8 cellular contexts compared by ENCODE assay signal in genomic region chr1:15847893-15848142, GRCh38. TPM values are rescaled to one million over a fixed set of nuclear protein-coding genes. Genes with fewer than 3 reads are reported as not detected.
DNase-seq lines count a peak whose midpoint lies in the region; ATAC-seq, FAIRE-seq and TF ChIP-seq lines count a peak whose summit lies in the region.

No MANE protein-coding gene starts in this region.

- peaks cover 77% of the 10 kb centered on the region for H3K79me2 ChIP-seq in SK-N-SH (ENCODE audit: insufficient read depth)

- POLR2A ChIA-PET in SK-N-SH (lab: Yijun Ruan, JAX), result interaction anchor here (1.1 to 3.9 kb wide), 5 partner anchors 9 to 38 kb away, joined by 4 to 22 read pairs (median 14); no protein-coding TSS in a partner anchor

- DNase-seq in SK-N-SH (no peak), kidney (no peak), substantia nigra (lab: John Stamatoyannopoulos, UW) (peak in 6 of 49 donors; percentile 47 to 78 (median 60)), DMS114 treated with DMSO at 0.1 percent for 48 hours (lab: John Stamatoyannopoulos, UW; ENCODE audit: unreplicated experiment) (no peak), urothelium cell line (ENCODE audit: low spot score) (no peak)
- no peak for DNase-seq in activated naive CD4-positive, alpha-beta T cell treated with anti-CD3 and anti-CD28 coated beads, Interleukin-2, amount 50 U/mL, for 72 hours (ENCODE audit: low spot score in 2 of 2)

- peaks cover 16 to 17% of the 10 kb centered on the region in 2 donors for H3K36me3 Mint-ChIP-seq in activated naive CD4-positive, alpha-beta T cell treated with anti-CD3 and anti-CD28 coated beads, Interleukin-2, amount 50 U/mL, for 72 hours

- ATAC-seq in SK-N-SH treated with all-trans-retinoic acid at 6 μM for 48 hours (no peak), HG02610 (IDR thresholded peaks at IDR 0.05; ENCODE audit: unreplicated experiment) (no peak)
- no peak for ATAC-seq in activated naive CD4-positive, alpha-beta T cell treated with anti-CD3 and anti-CD28 coated beads, Interleukin-2, amount 50 U/mL, for 72 hours

- H3K4me1 ChIP-seq in SK-N-SH (ENCODE audit: control insufficient read depth in 1 of 2, insufficient read depth in 2 of 2, low read depth in 1 of 2, low read length in 1 of 2) (peaks cover 7 to 29% of the 10 kb centered on the region in 2 experiments; a peak in 3 of 4 replicates), kidney (ENCODE audit: control insufficient read depth in 1 of 2, insufficient read depth in 1 of 2, low read depth in 1 of 2, low read length in 2 of 2) (peaks cover 6 to 16% of the 10 kb centered on the region in 2 donors)

- H3K4me3 ChIP-seq in SK-N-SH (ENCODE audit: low read depth in 2 of 2, low read length in 1 of 2) (peak overlapping the region; percentile 72 to 80), kidney (ENCODE audit: low read length in 2 of 2) (peak overlapping the region; percentile 96)

- no peaks in the 10 kb centered on the region for H3K9me2 ChIP-seq in SK-N-SH

- H3K27ac ChIP-seq in SK-N-SH (ENCODE audit: low read depth in 2 of 2, low read length in 1 of 2), result peak overlapping the region; percentile 98
- peak overlapping the region; percentile 90 to 97 for H3K27ac ChIP-seq in kidney (ENCODE audit: low read depth in 2 of 2, low read length in 2 of 2)
- peak overlapping the region; percentile 93 for H3K27ac ChIP-seq in substantia nigra (ENCODE audit: low read depth, low read length, poor library complexity, severe bottlenecking)

- peak overlapping the region; percentile 29 to 93 for H3K27ac Mint-ChIP-seq in activated naive CD4-positive, alpha-beta T cell treated with anti-CD3 and anti-CD28 coated beads, Interleukin-2, amount 50 U/mL, for 72 hours

- H3K4me2 ChIP-seq in SK-N-SH, result peak overlapping the region; percentile 91; the same call in 1 of the 2 replicates

- CTCF ChIA-PET in SK-N-SH (lab: Yijun Ruan, JAX), result interaction anchor here (1.2 to 2.6 kb wide), 3 partner anchors 11 to 146 kb away, joined by 4 to 11 read pairs (median 10); no protein-coding TSS in a partner anchor

- no peak overlapping the region for H2AFZ ChIP-seq in SK-N-SH (ENCODE audit: low read depth)

- H3F3A ChIP-seq in SK-N-SH (replicated peaks; ENCODE audit: insufficient read depth), result peaks cover 42% of the 10 kb centered on the region

- H3K9me3 ChIP-seq in SK-N-SH (no peaks in the 10 kb centered on the region), kidney (ENCODE audit: control insufficient read depth in 1 of 2, low read length in 2 of 2) (no peaks in the 10 kb centered on the region)

- WGBS in SK-N-SH (ENCODE audit: low lambda C conversion rate), result 0% methylated on average over 21 of the region's 34 CpGs

- no peak for FAIRE-seq in kidney (lab: Jason Lieb, UNC)
- no peak for FAIRE-seq in urothelium cell line (lab: Jason Lieb, UNC)

- H3K9ac ChIP-seq in SK-N-SH (peak overlapping the region; percentile 83), kidney (ENCODE audit: low read length in 2 of 2) (peak overlapping the region; percentile 65 to 99)

- H3K27me3 ChIP-seq in SK-N-SH (ENCODE audit: insufficient read depth), result no peaks in the 10 kb centered on the region

- TF ChIP-seq CTCF in SK-N-SH (IDR thresholded peaks at IDR 0.05) (no peak), kidney (IDR thresholded peaks at IDR 0.05; ENCODE audit: borderline replicate concordance, extremely low read depth, insufficient read depth) (no peak)

- no peak for TF ChIP-seq EP300 in SK-N-SH (IDR thresholded peaks at IDR 0.05; ENCODE audit: borderline replicate concordance in 1 of 2, low read depth in 1 of 2, low read length in 1 of 2)

- no peak for TF ChIP-seq RAD21 in SK-N-SH (IDR thresholded peaks at IDR 0.05; ENCODE audit: low read length)

- no peaks in the 10 kb centered on the region for H3K9me3 Mint-ChIP-seq in activated naive CD4-positive, alpha-beta T cell treated with anti-CD3 and anti-CD28 coated beads, Interleukin-2, amount 50 U/mL, for 72 hours

- no peaks in the 10 kb centered on the region for H4K20me1 ChIP-seq in SK-N-SH (ENCODE audit: insufficient read depth)

- no peaks in the 10 kb centered on the region for H3K36me3 ChIP-seq in SK-N-SH (replicated peaks in 1 of 2; ENCODE audit: control insufficient read depth in 1 of 2, insufficient read depth in 2 of 2, low read length in 1 of 2)
- H3K36me3 ChIP-seq in kidney (ENCODE audit: control insufficient read depth in 1 of 2, insufficient read depth in 2 of 2, low read length in 2 of 2), result no peaks in the 10 kb centered on the region

- intact Hi-C loops in kidney (cut with DNase I), result no loop called here

TF ChIP-seq in SK-N-SH, 30 proteins besides CTCF, POLR2A, EP300 and RAD21:
- TF ChIP-seq USF1 (IDR thresholded peaks at IDR 0.05; ENCODE audit: borderline replicate concordance, low read depth) (no peak), MAX (IDR thresholded peaks at IDR 0.05; ENCODE audit: low read depth) (0 out of 2 replicates have a peak, but pooled peaks have one; percentile 9)

TF ChIP-seq in SK-N-SH treated with all-trans-retinoic acid at 6 μM for 48 hours, 23 proteins besides CTCF, POLR2A, EP300 and RAD21:
- TF ChIP-seq ESRRG (CRISPR knock-in tag; IDR thresholded peaks at IDR 0.05), result no peak
- TF ChIP-seq POU6F1 (CRISPR knock-in tag; IDR thresholded peaks at IDR 0.05; ENCODE audit: borderline replicate concordance, low read depth), result no peak
- TF ChIP-seq CSRNP3 (CRISPR knock-in tag; IDR thresholded peaks at IDR 0.05), result no peak
- TF ChIP-seq PATZ1 (CRISPR knock-in tag; IDR thresholded peaks at IDR 0.05; ENCODE audit: borderline replicate concordance), result no peak
- no peak for TF ChIP-seq CSDC2 (CRISPR knock-in tag; IDR thresholded peaks at IDR 0.05)
TF ChIP-seq in SK-N-SH treated with all-trans-retinoic acid at 6 μM for 48 hours: peak in this region for 0.

RNA-seq across cellular contexts. Expression of gene SPEN, which starts 0.3 kb away (rescaled TPM):
- polyA plus RNA-seq in SK-N-SH (2012; rRNA removed), result 3.2 and 6.1 TPM in 2 replicates
- 2.9 and 4.3 TPM in 2 replicates for polyA plus RNA-seq in SK-N-SH (2012; cell fraction: cytosol; rRNA removed)
- polyA plus RNA-seq in SK-N-SH (2012; cell fraction: nucleus; rRNA removed), result 24.6 and 35.8 TPM in 2 replicates
- total RNA-seq in activated naive CD4-positive, alpha-beta T cell treated with anti-CD3 and anti-CD28 coated beads, Interleukin-2, amount 50 U/mL, for 72 hours, result 10 to 100 TPM; 52.1 to 63.4 TPM
- 70.7 TPM for total RNA-seq in kidney
- 9.4 TPM for polyA plus RNA-seq in kidney (ENCODE audit: insufficient read depth, low read depth, low replicate concordance)

RNA-seq across cellular contexts. Expression of gene UQCRHL, which starts 40.4 kb away (rescaled TPM):
- polyA plus RNA-seq in SK-N-SH (2012; rRNA removed) (2.8 and 4.1 TPM in 2 replicates), kidney (ENCODE audit: insufficient read depth, low read depth, low replicate concordance) (11.8 TPM)
- 4.1 and 9.7 TPM in 2 replicates for polyA plus RNA-seq in SK-N-SH (2012; cell fraction: cytosol; rRNA removed)
- polyA plus RNA-seq in SK-N-SH (2012; cell fraction: nucleus; rRNA removed), result 1.8 and 2.6 TPM in 2 replicates
- total RNA-seq in activated naive CD4-positive, alpha-beta T cell treated with anti-CD3 and anti-CD28 coated beads, Interleukin-2, amount 50 U/mL, for 72 hours, result 1 to 10 TPM; 2.2 to 2.5 TPM
- total RNA-seq in kidney, result 0.91 TPM
